ENCODE assay signal across 8 cellular contexts in the genomic region with DNA sequence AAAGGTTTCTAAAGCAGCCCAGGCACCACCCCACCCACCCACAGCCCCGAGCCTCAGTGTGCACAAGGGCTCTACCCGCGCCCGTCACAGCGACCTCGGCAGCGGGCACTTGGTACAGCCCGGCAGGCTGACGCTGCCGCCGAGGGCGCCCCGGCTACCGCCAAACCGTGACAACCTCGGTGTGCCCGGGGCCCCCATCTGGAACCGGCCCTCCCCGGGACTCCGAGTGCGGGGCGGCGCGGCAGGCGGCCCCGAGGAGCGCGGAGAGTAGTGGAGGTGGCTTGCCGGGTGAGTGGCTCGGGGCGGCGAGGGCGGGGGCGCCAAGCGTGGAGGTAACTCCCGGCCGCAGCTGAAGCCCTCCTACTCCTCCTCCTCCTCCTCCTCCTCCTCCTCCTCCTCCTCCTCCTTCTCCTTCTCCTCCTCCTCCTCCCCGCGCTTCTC. TPM values are rescaled to one million over a fixed set of nuclear protein-coding genes. Genes with fewer than 3 reads are reported as not detected.
DNase-seq lines count a peak whose midpoint lies in the region; ATAC-seq, FAIRE-seq and TF ChIP-seq lines count a peak whose summit lies in the region.

A gene (plus strand): TSS at position 418 of the 441 bp plus-strand sequence. CDS start 503 bp downstream, outside the sequence.

- no peaks in the 10 kb centered on the region for H3K36me3 Mint-ChIP-seq in naive thymus-derived CD8-positive, alpha-beta T cell

- intact Hi-C loops in endothelial cell of umbilical vein (cut with micrococcal nuclease), result loop anchor here (1.0 to 5.0 kb wide), 3 partner anchors 50 to 1329 kb away; no protein-coding TSS in a partner anchor
- intact Hi-C loops in tibial artery (cut with DNase I; ENCODE audit: low total_unique reads), result loop anchor here (10.0 kb wide), 1 partner anchor 106 kb away; no protein-coding TSS in a partner anchor

- no TSS peak for BruUV-seq in endothelial cell of umbilical vein (replicated peaks; lab: Mats Ljungman, UMichigan)

- no peaks in the 10 kb centered on the region for H3K79me2 ChIP-seq in endothelial cell of umbilical vein (ENCODE audit: control insufficient read depth, insufficient read depth, low read length)

- POLR2A ChIA-PET in endothelial cell of umbilical vein (lab: Charles Lee), result no interaction called here
- POLR2A ChIA-PET in naive thymus-derived CD8-positive, alpha-beta T cell (lab: Charles Lee), result interaction anchor here (1.2 to 1.3 kb wide), 2 partner anchors 19 to 25 kb away, joined by 3 to 4 read pairs; no protein-coding TSS in a partner anchor

- H3K9me3 Mint-ChIP-seq in naive thymus-derived CD8-positive, alpha-beta T cell, result peaks cover 0 to 4% (median 0%) of the 10 kb centered on the region in 9 donors

- no peak for FAIRE-seq in endothelial cell of umbilical vein (lab: Jason Lieb, UNC)

- TF ChIP-seq CTCF in endothelial cell of umbilical vein (IDR thresholded peaks at IDR 0.05; ENCODE audit: extremely low read depth in 1 of 2, insufficient read depth in 1 of 2, low read depth in 1 of 2, low read length in 2 of 2), result no peak
- TF ChIP-seq CTCF in tibial artery (IDR thresholded peaks at IDR 0.05), result no peak

- DNase-seq in D341Med (ENCODE audit: low spot score) (peak; percentile 73), endothelial cell of umbilical vein (ENCODE audit: low read depth, low spot score) (no peak), tibial artery (peak; percentile 29 to 68), HCEC 1CT (no peak), DMS153 (lab: John Stamatoyannopoulos, UW) (no peak)
- DNase-seq in activated CD4-positive, alpha-beta T cell treated with anti-CD3 and anti-CD28 coated beads for 4 hours, result peak; percentile 47 to 56
- DNase-seq in naive thymus-derived CD8-positive, alpha-beta T cell, result peak in 8 of 10 donors; percentile 3 to 42 (median 17)

- H3K4me2 ChIP-seq in endothelial cell of umbilical vein (ENCODE audit: insufficient read depth, low read length), result no peak within 1 kb of the TSS

- CTCF ChIA-PET in endothelial cell of umbilical vein (lab: Charles Lee), result interaction anchor here (1.4 kb wide), 2 partner anchors 39 to 82 kb away, joined by 5 to 7 read pairs; no protein-coding TSS in a partner anchor

- H3K36me3 ChIP-seq in endothelial cell of umbilical vein (ENCODE audit: control insufficient read depth in 2 of 2, extremely low read depth in 1 of 2, insufficient read depth in 2 of 2, low read length in 2 of 2) (no peaks in the 10 kb centered on the region), tibial artery (no peaks in the 10 kb centered on the region)

- ATAC-seq in HG02852 (IDR thresholded peaks at IDR 0.05; ENCODE audit: unreplicated experiment), result peak; percentile 15
- ATAC-seq in naive thymus-derived CD8-positive, alpha-beta T cell, result peak; percentile 41 to 42

- no peak within 1 kb of the TSS for H3K9ac ChIP-seq in endothelial cell of umbilical vein (replicated peaks; ENCODE audit: extremely low read depth, insufficient read depth, low read length)

- dilution Hi-C loops in endothelial cell of umbilical vein (cut with MboI; ENCODE audit: extremely low pct_ligation_motif_present, low sequenced_read_pairs), result no loop called here

- H3K27me3 Mint-ChIP-seq in naive thymus-derived CD8-positive, alpha-beta T cell, result peaks cover 12 to 45% (median 39%) of the 10 kb centered on the region in 5 donors

- H3K9me1 ChIP-seq in endothelial cell of umbilical vein (replicated peaks; ENCODE audit: control insufficient read depth, extremely low read depth, insufficient read depth, low read length), result no peaks in the 10 kb centered on the region

- peak within 1 kb of the TSS; percentile 74 to 92 (median 87) for H3K4me3 Mint-ChIP-seq in naive thymus-derived CD8-positive, alpha-beta T cell

- H3K4me1 Mint-ChIP-seq in naive thymus-derived CD8-positive, alpha-beta T cell, result peaks cover 10 to 21% (median 18%) of the 10 kb centered on the region in 4 donors

- H4K20me1 ChIP-seq in endothelial cell of umbilical vein (replicated peaks; ENCODE audit: control insufficient read depth, extremely low read depth, insufficient read depth, low read length), result no peaks in the 10 kb centered on the region

- no peak for TF ChIP-seq POLR2A in endothelial cell of umbilical vein (IDR thresholded peaks at IDR 0.05; ENCODE audit: low read depth, low read length)

- no peaks in the 10 kb centered on the region for H3K9me3 ChIP-seq in endothelial cell of umbilical vein (replicated peaks; ENCODE audit: control insufficient read depth, insufficient read depth, low read length)
- no peaks in the 10 kb centered on the region for H3K9me3 ChIP-seq in tibial artery

- peak within 1 kb of the TSS; percentile 59 for H2AFZ ChIP-seq in endothelial cell of umbilical vein (ENCODE audit: low read depth, low read length)

- H3K27ac Mint-ChIP-seq in naive thymus-derived CD8-positive, alpha-beta T cell, result peak within 1 kb of the TSS in 9 of 10 donors; percentile 26 to 84 (median 75)

- H3K4me3 ChIP-seq in endothelial cell of umbilical vein (replicated peaks in 1 of 3; ENCODE audit: insufficient read depth in 1 of 3, low read depth in 1 of 3, low read length in 3 of 3), result peak within 1 kb of the TSS in 1 of 3 experiments; percentile 24
- H3K4me3 ChIP-seq in tibial artery, result peak within 1 kb of the TSS; percentile 59 to 64

- H3K4me1 ChIP-seq in endothelial cell of umbilical vein (ENCODE audit: control insufficient read depth, extremely low read depth, insufficient read depth, low read length) (no peaks in the 10 kb centered on the region), tibial artery (peaks cover 0 to 31% (median 23%) of the 10 kb centered on the region in 4 donors)

- H3K27me3 ChIP-seq in endothelial cell of umbilical vein (ENCODE audit: control insufficient read depth in 2 of 2, insufficient read depth in 2 of 2, low read length in 2 of 2) (peaks cover 53 to 78% of the 10 kb centered on the region in 2 experiments), tibial artery (peaks cover 0 to 30% of the 10 kb centered on the region in 2 donors)

- H3K27ac ChIP-seq in endothelial cell of umbilical vein (ENCODE audit: insufficient read depth, low read depth, low read length), result no peak within 1 kb of the TSS
- H3K27ac ChIP-seq in tibial artery, result peak within 1 kb of the TSS; percentile 27 to 57

TF ChIP-seq in endothelial cell of umbilical vein, 7 proteins besides CTCF, POLR2A, EP300 and RAD21:
- TF ChIP-seq MYC (IDR thresholded peaks at IDR 0.05; ENCODE audit: low read depth, low read length), result no peak

RNA-seq across cellular contexts. Expression of the gene that starts here (rescaled TPM):
- total RNA-seq in endothelial cell of umbilical vein, result not detected in 2 replicates
- polyA plus RNA-seq in endothelial cell of umbilical vein, result not detected in 2 replicates
- polyA plus RNA-seq in endothelial cell of umbilical vein (2011; cell fraction: cytosol; rRNA removed), result not detected in 2 replicates
- not detected in 2 replicates for polyA plus RNA-seq in endothelial cell of umbilical vein (2011; cell fraction: nucleus; rRNA removed)
- polyA plus RNA-seq in endothelial cell of umbilical vein (2012), result 0.05 TPM in 1 of 2 replicates, not detected in the other
- polyA minus RNA-seq in endothelial cell of umbilical vein, result 0.06 TPM in 1 of 2 replicates, not detected in the other
- polyA minus RNA-seq in endothelial cell of umbilical vein (2011; cell fraction: cytosol; rRNA and poly(A)+ RNA removed), result not detected
- not detected in 2 replicates for polyA minus RNA-seq in endothelial cell of umbilical vein (2011; cell fraction: nucleus; rRNA and poly(A)+ RNA removed)
- under 1 TPM; 0.23 to 0.33 TPM for total RNA-seq in naive thymus-derived CD8-positive, alpha-beta T cell
- under 1 TPM; 0.15 to 0.49 (median 0.15) TPM for polyA plus RNA-seq in naive thymus-derived CD8-positive, alpha-beta T cell

Comparison
In these comparisons a context has a peak if more than half of its experiments do, and no peak if none do; other contexts are left out.
1. Peak in DNase-seq and ATAC-seq in naive thymus-derived CD8-positive, alpha-beta T cell; RNA of the gene not detected or under 1 TPM.
2. DNase-seq: peak in D341Med (single experiment), activated CD4-positive, alpha-beta T cell treated with anti-CD3 and anti-CD28 coated beads for 4 hours (2 of 2) and tibial artery (2 of 2); none in endothelial cell of umbilical vein (single experiment), HCEC 1CT (single experiment) and DMS153 (single experiment).